Comparison of ENCODE assay signal across 14 cellular contexts in genomic region chr17:78403822-78404221, GRCh38. TPM values are rescaled to one million over a fixed set of nuclear protein-coding genes. Genes with fewer than 3 reads are reported as not detected.
A peak's percentile ranks its signal among the peaks of the same experiment; 100 is the strongest.
DNase-seq lines count a peak whose midpoint lies in the region; ATAC-seq, FAIRE-seq and TF ChIP-seq lines count a peak whose summit lies in the region.
"Had no signal": no experiment of that assay in that cellular context is flagged by ENCODE, and none has a peak within 500 bp of the region (broad histone marks: within the 10 kb centered on the region; RNA-seq: fewer than 3 reads in every experiment).

No MANE protein-coding gene starts in this region.

- peaks cover 20% of the 10 kb centered on the region for H3K36me3 ChIP-seq in GM23338 (ENCODE audit: insufficient read depth)
- H3K36me3 ChIP-seq in H1 (ENCODE audit: control insufficient read depth in 2 of 4, insufficient read depth in 4 of 4, low read length in 3 of 4): peaks cover 34 to 55% (median 53%) of the 10 kb centered on the region in 4 experiments
- peaks cover 68 to 79% of the 10 kb centered on the region in 2 experiments for H3K36me3 ChIP-seq in trophoblast cell (ENCODE audit: control insufficient read depth in 1 of 2, insufficient read depth in 2 of 2, low read length in 2 of 2)
- H3K36me3 ChIP-seq in neural progenitor cell: no peaks in the 10 kb centered on the region

- no peak overlapping the region for H3K4me3 Mint-ChIP-seq in activated naive CD4-positive, alpha-beta T cell treated with anti-CD3 and anti-CD28 coated beads for 36 hours
- H3K4me3 Mint-ChIP-seq in GM23338 (no peak overlapping the region), neural progenitor cell (no peak overlapping the region)
- H3K4me3 Mint-ChIP-seq: CD4-positive, CD25-positive, alpha-beta regulatory T cell; H9 had no signal

- H4K12ac ChIP-seq in trophoblast cell (ENCODE audit: low read depth, low read length): no peak overlapping the region

- no peaks in the 10 kb centered on the region for H3K23me2 ChIP-seq in H1 (ENCODE audit: low read depth, low read length)

- no peak overlapping the region for H4K5ac ChIP-seq in H1 (ENCODE audit: insufficient read length, low read depth, low read length)

- CTCF ChIA-PET in activated naive CD4-positive, alpha-beta T cell treated with anti-CD3 and anti-CD28 coated beads for 36 hours (lab: Charles Lee): interaction anchor here (0.9 to 2.0 kb wide), 2 partner anchors 9 to 43 kb away, joined by 3 to 4 read pairs; no protein-coding TSS in a partner anchor
- CTCF ChIA-PET in H1 (lab: Charles Lee; ENCODE audit: partially characterized antibody): interaction anchor here (0.8 to 6.5 kb wide), 5 partner anchors 13 to 153 kb away, joined by 3 to 45 read pairs (median 7); partner anchors contain the start of gene PGS1

- H3K4me3 ChIP-seq in GM23338: no peak overlapping the region
- no peak overlapping the region for H3K4me3 ChIP-seq in H1 (ENCODE audit: extremely low read depth in 1 of 4, insufficient read depth in 2 of 4, low read depth in 3 of 4, low read length in 4 of 4)
- no peak overlapping the region for H3K4me3 ChIP-seq in trophoblast cell (ENCODE audit: low read depth, low read length)
- no peak overlapping the region for H3K4me3 ChIP-seq in neural progenitor cell
- H3K4me3 ChIP-seq: BLaER1 had no signal

- peak overlapping the region; percentile 69 for H3K27ac Mint-ChIP-seq in activated naive CD4-positive, alpha-beta T cell treated with anti-CD3 and anti-CD28 coated beads for 36 hours
- H3K27ac Mint-ChIP-seq in GM23338: 0 out of 2 replicates have a peak overlapping the region, but pooled peaks have one; percentile 25
- no peak overlapping the region for H3K27ac Mint-ChIP-seq in neural progenitor cell

- H3K9me3 ChIP-seq in H1 (ENCODE audit: insufficient read depth in 2 of 2, low read depth in 1 of 2, low read length in 1 of 2): no peaks in the 10 kb centered on the region
- H3K9me3 ChIP-seq in trophoblast cell (ENCODE audit: insufficient read depth, low read depth, low read length): peaks cover 3% of the 10 kb centered on the region
- H3K9me3 ChIP-seq in neural progenitor cell (ENCODE audit: low read depth): no peaks in the 10 kb centered on the region
- H3K9me3 ChIP-seq: BLaER1 had no signal

- H3K18ac ChIP-seq in H1 (ENCODE audit: extremely low read depth, low read length) (no peak overlapping the region), trophoblast cell (ENCODE audit: low read length) (peak overlapping the region; percentile 10)

- no peak overlapping the region for H2AK5ac ChIP-seq in H1 (ENCODE audit: low read depth, low read length)
- H2AK5ac ChIP-seq in trophoblast cell (ENCODE audit: low read length): no peak overlapping the region

- H3K79me1 ChIP-seq in H1 (ENCODE audit: low read depth, low read length) (peaks cover 11% of the 10 kb centered on the region), trophoblast cell (ENCODE audit: low read length) (peaks cover 24% of the 10 kb centered on the region)

- H2BK5ac ChIP-seq in H1 (ENCODE audit: low read depth, low read length) (no peak overlapping the region), trophoblast cell (ENCODE audit: low read depth, low read length, poor library complexity) (no peak overlapping the region)

- peaks cover 52% of the 10 kb centered on the region for H3K36me3 Mint-ChIP-seq in activated naive CD4-positive, alpha-beta T cell treated with anti-CD3 and anti-CD28 coated beads for 36 hours (ENCODE audit: low read depth)
- H3K36me3 Mint-ChIP-seq in GM23338 (ENCODE audit: low read depth) (peaks cover 71% of the 10 kb centered on the region), neural progenitor cell (peaks cover 28% of the 10 kb centered on the region)

- H3K9me2 ChIP-seq in GM23338 (ENCODE audit: insufficient read depth): no peaks in the 10 kb centered on the region

- no peak overlapping the region for H3K4ac ChIP-seq in H1 (replicated peaks; ENCODE audit: insufficient read length, low read depth, low read length)
- peak overlapping the region; percentile 41 for H3K4ac ChIP-seq in trophoblast cell (ENCODE audit: low read depth, low read length)

- no peak for TF ChIP-seq EP300 in H1 (IDR thresholded peaks at IDR 0.05; ENCODE audit: borderline replicate concordance in 1 of 2, low read depth in 2 of 2, low read length in 2 of 2)

- H3K4me1 Mint-ChIP-seq in activated naive CD4-positive, alpha-beta T cell treated with anti-CD3 and anti-CD28 coated beads for 36 hours (ENCODE audit: low read depth): peaks cover 35% of the 10 kb centered on the region
- H3K4me1 Mint-ChIP-seq in GM23338 (peaks cover 19% of the 10 kb centered on the region), neural progenitor cell (peaks cover 1% of the 10 kb centered on the region)

- H3K27me3 ChIP-seq in GM23338 (ENCODE audit: insufficient read depth): no peaks in the 10 kb centered on the region
- no peaks in the 10 kb centered on the region for H3K27me3 ChIP-seq in H1 (replicated peaks in 1 of 4; ENCODE audit: control insufficient read depth in 3 of 4, extremely low read depth in 1 of 4, insufficient read depth in 3 of 4, low read length in 3 of 4)
- H3K27me3 ChIP-seq in trophoblast cell (ENCODE audit: insufficient read depth, low read length): no peaks in the 10 kb centered on the region
- H3K27me3 ChIP-seq in neural progenitor cell: no peaks in the 10 kb centered on the region
- H3K27me3 ChIP-seq: BLaER1 had no signal

- H3K4me1 ChIP-seq in GM23338 (ENCODE audit: insufficient read depth) (0 out of 2 replicates have a peak, but pooled peaks cover 3% of the 10 kb centered on the region), H1 (replicated peaks in 1 of 4; ENCODE audit: control insufficient read depth in 3 of 4, insufficient read depth in 4 of 4, low read length in 3 of 4) (peaks cover 0 to 14% (median 8%) of the 10 kb centered on the region in 4 experiments; a peak in 5 of 7 replicates), trophoblast cell (ENCODE audit: control insufficient read depth in 1 of 2, insufficient read depth in 2 of 2, low read length in 2 of 2) (peaks cover 27 to 34% of the 10 kb centered on the region in 2 experiments), neural progenitor cell (no peaks in the 10 kb centered on the region)

- H2BK120ac ChIP-seq in H1 (replicated peaks; ENCODE audit: low read depth, low read length) (no peak overlapping the region), trophoblast cell (ENCODE audit: insufficient read depth, low read length, poor library complexity) (no peak overlapping the region)

- H3K9me3 Mint-ChIP-seq in activated naive CD4-positive, alpha-beta T cell treated with anti-CD3 and anti-CD28 coated beads for 36 hours: no peaks in the 10 kb centered on the region
- H3K9me3 Mint-ChIP-seq in GM23338: no peaks in the 10 kb centered on the region
- no peaks in the 10 kb centered on the region for H3K9me3 Mint-ChIP-seq in neural progenitor cell
- H3K9me3 Mint-ChIP-seq: CD4-positive, CD25-positive, alpha-beta regulatory T cell; H9 had no signal

- H3K27ac ChIP-seq in GM23338 (ENCODE audit: low read depth) (no peak overlapping the region), H1 (ENCODE audit: low read depth, low read length) (no peak overlapping the region), trophoblast cell (ENCODE audit: low read depth, low read length) (no peak overlapping the region), neural progenitor cell (no peak overlapping the region), substantia nigra (ENCODE audit: low read depth, low read length, poor library complexity, severe bottlenecking) (no peak overlapping the region)
- H3K27ac ChIP-seq: BLaER1 had no signal

- ATAC-seq in GM23338: no peak
- ATAC-seq: HepG2 had no signal

- TF ChIP-seq POLR2A in H1 (IDR thresholded peaks at IDR 0.05; ENCODE audit: control extremely low read depth in 1 of 2, low read depth in 2 of 2, low read length in 2 of 2): no peak

- no peak overlapping the region for H3K56ac ChIP-seq in H1 (replicated peaks; ENCODE audit: insufficient read length, low read depth, low read length)

- no peak overlapping the region for H2BK20ac ChIP-seq in H1 (ENCODE audit: low read length)

- no peak overlapping the region for H3K9ac ChIP-seq in H1 (replicated peaks in 1 of 4; ENCODE audit: extremely low read depth in 1 of 4, low read depth in 3 of 4, low read length in 3 of 4)
- H3K9ac ChIP-seq in trophoblast cell (ENCODE audit: low read length): no peak overlapping the region
- no peak overlapping the region for H3K9ac ChIP-seq in neural progenitor cell
- H3K9ac ChIP-seq: BLaER1 had no signal

- H3K4me2 ChIP-seq in GM23338 (no peak overlapping the region), H1 (ENCODE audit: insufficient read depth in 1 of 2, low read depth in 2 of 2, low read length in 2 of 2) (no peak overlapping the region), trophoblast cell (ENCODE audit: low read length) (no peak overlapping the region), neural progenitor cell (no peak overlapping the region)
- H3K4me2 ChIP-seq: BLaER1 had no signal

- no peak overlapping the region for H2BK15ac ChIP-seq in H1 (ENCODE audit: low read length)

- H2AFZ ChIP-seq in GM23338 (no peak overlapping the region), H1 (ENCODE audit: low read length) (no peak overlapping the region), trophoblast cell (ENCODE audit: insufficient read depth, low read length, poor library complexity) (no peak overlapping the region), neural progenitor cell (replicated peaks) (no peak overlapping the region)

- H4K20me1 ChIP-seq in GM23338 (replicated peaks; ENCODE audit: insufficient read depth) (peaks cover 24% of the 10 kb centered on the region), H1 (replicated peaks in 1 of 2; ENCODE audit: control insufficient read depth in 1 of 2, insufficient read depth in 2 of 2, low read length in 2 of 2) (peaks cover 24 to 46% of the 10 kb centered on the region in 2 experiments), neural progenitor cell (ENCODE audit: low read depth) (peaks cover 19% of the 10 kb centered on the region)

- POLR2A ChIA-PET in H1 (lab: Charles Lee; ENCODE audit: partially characterized antibody): interaction anchor here (1.4 kb wide), 1 partner anchor 16 kb away, joined by 3 read pairs; no protein-coding TSS in a partner anchor

- 93% methylated on average over 13 of the region's 14 CpGs; no CpG with 5 or more reads in 1 of the 2 experiments for WGBS in H1 (ENCODE audit: extremely low coverage in 1 of 2, insufficient coverage in 1 of 2, insufficient read length in 1 of 2, insufficient replicate concordance in 2 of 2, low coverage in 1 of 2, low lambda C conversion rate in 2 of 2, missing lambda C conversion rate in 1 of 2), 2 experiments
- WGBS in trophoblast cell (ENCODE audit: extremely low coverage, insufficient coverage, insufficient read length): no CpG with 5 or more reads among the region's 14 CpGs

- H2BK12ac ChIP-seq in H1 (ENCODE audit: low read depth, low read length): no peak overlapping the region
- no peak overlapping the region for H2BK12ac ChIP-seq in trophoblast cell (ENCODE audit: low read length)

- intact Hi-C loops in activated naive CD4-positive, alpha-beta T cell treated with anti-CD3 and anti-CD28 coated beads for 36 hours (cut with micrococcal nuclease): no loop called here

- H3K27me3 Mint-ChIP-seq in activated naive CD4-positive, alpha-beta T cell treated with anti-CD3 and anti-CD28 coated beads for 36 hours (ENCODE audit: low read depth): no peaks in the 10 kb centered on the region
- H3K27me3 Mint-ChIP-seq in GM23338 (ENCODE audit: insufficient read depth, low read depth, poor library complexity) (peaks cover 15% of the 10 kb centered on the region), neural progenitor cell (ENCODE audit: insufficient read depth, low read depth) (peaks cover 4% of the 10 kb centered on the region)
- H3K27me3 Mint-ChIP-seq: CD4-positive, CD25-positive, alpha-beta regulatory T cell had no signal

- FAIRE-seq in H1 (lab: Jason Lieb, UNC): no peak
- FAIRE-seq: HepG2 had no signal

- no peak overlapping the region for H3K23ac ChIP-seq in H1 (ENCODE audit: insufficient read length)
- H3K23ac ChIP-seq in trophoblast cell (ENCODE audit: low read length): no peak overlapping the region

- TF ChIP-seq CTCF in GM23338 (conservative IDR thresholded peaks at IDR 0.05; ENCODE audit: low read depth in 2 of 2) (no peak), H1 (IDR thresholded peaks at IDR 0.05; ENCODE audit: control extremely low read depth in 1 of 3, insufficient read depth in 1 of 3, low read depth in 1 of 3, low read length in 3 of 3) (no peak), neural progenitor cell (IDR thresholded peaks at IDR 0.05) (no peak)

- H4K8ac ChIP-seq in H1 (ENCODE audit: extremely low read depth, insufficient read depth, low read length): peak overlapping the region; percentile 75; the same call in 1 of the 2 replicates
- no peak overlapping the region for H4K8ac ChIP-seq in trophoblast cell (ENCODE audit: low read depth, low read length)

- H3F3A ChIP-seq in GM23338 (replicated peaks; ENCODE audit: low read depth) (0 out of 2 replicates have a peak, but pooled peaks cover 2% of the 10 kb centered on the region), neural progenitor cell (ENCODE audit: low read depth) (no peaks in the 10 kb centered on the region)

- DNase-seq in activated naive CD4-positive, alpha-beta T cell treated with anti-CD3 and anti-CD28 coated beads for 36 hours: no peak
- DNase-seq in activated naive CD4-positive, alpha-beta T cell treated with anti-CD3 and anti-CD28 coated beads, Interleukin-2, amount 50 U/mL, for 16 hours: no peak
- DNase-seq in GM23338 (ENCODE audit: low spot score): no peak
- no peak for DNase-seq in H1 (ENCODE audit: low read depth in 1 of 2, low spot score in 2 of 2)
- no peak for DNase-seq in trophoblast cell
- DNase-seq in H4 (ENCODE audit: low spot score): no peak
- no peak for DNase-seq in neural progenitor cell (ENCODE audit: low spot score)
- DNase-seq in substantia nigra (lab: John Stamatoyannopoulos, UW): no peak
- DNase-seq: 8988T; AML-193; CD4-positive, CD25-positive, alpha-beta regulatory T cell; H9 had no signal

- no peak for TF ChIP-seq RAD21 in H1 (IDR thresholded peaks at IDR 0.05 in 1 of 2, conservative IDR thresholded peaks at IDR 0.05 in 1 of 2; ENCODE audit: low read depth in 2 of 2, low read length in 2 of 2)

- no peak overlapping the region for H4K91ac ChIP-seq in H1 (replicated peaks; ENCODE audit: insufficient read length, low read length)
- no peak overlapping the region for H4K91ac ChIP-seq in trophoblast cell (ENCODE audit: low read depth, low read length)

- H3K14ac ChIP-seq in H1 (ENCODE audit: insufficient read length) (no peak overlapping the region), trophoblast cell (ENCODE audit: low read length) (no peak overlapping the region)

- H3K79me2 ChIP-seq in GM23338 (replicated peaks; ENCODE audit: insufficient read depth): peaks cover 55% of the 10 kb centered on the region
- peaks cover 0 to 62% of the 10 kb centered on the region in 2 experiments; a peak in 2 of 4 replicates for H3K79me2 ChIP-seq in H1 (ENCODE audit: control insufficient read depth in 1 of 2, insufficient read depth in 2 of 2, low read length in 2 of 2)
- H3K79me2 ChIP-seq in trophoblast cell (ENCODE audit: control insufficient read depth, insufficient read depth, low read length, poor library complexity): peaks cover 14% of the 10 kb centered on the region
- H3K79me2 ChIP-seq in neural progenitor cell (ENCODE audit: low read depth): peaks cover 32% of the 10 kb centered on the region

RNA-seq across cellular contexts. Expression of gene PGS1, which starts 25.4 kb away (rescaled TPM):
- 10 to 100 TPM; 69.0 to 73.1 TPM for total RNA-seq in activated naive CD4-positive, alpha-beta T cell treated with anti-CD3 and anti-CD28 coated beads for 36 hours
- 65.8 and 67.1 TPM in 2 replicates for total RNA-seq in GM23338 (2014; rRNA removed; shearing (Covaris generic))
- 42.5 and 43.9 TPM in 2 replicates for polyA plus RNA-seq in GM23338 (2016; fragmentation: Nextera tagmentation; extraction: Ambion mirVana)
- total RNA-seq in H1 (2021; fragmentation: NEBNext Ultra II Directional; extraction: Animal tissue kit (Norgen Biotek cat#: 25700)): 56.7 and 60.0 TPM in 2 replicates
- 46.7 and 69.3 TPM in 2 replicates for polyA plus RNA-seq in H1 (2011; rRNA removed)
- 69.5 TPM for polyA plus RNA-seq in H1 (2011; cell fraction: cytosol; rRNA removed)
- 180 TPM for polyA plus RNA-seq in H1 (2011; cell fraction: nucleus; rRNA removed)
- 38.8 to 53.2 TPM (median 48.6 TPM) in 4 replicates for polyA plus RNA-seq in H1 (2012, experiment 1 of 2)
- 42.4 TPM for polyA plus RNA-seq in H1 (2012, experiment 2 of 2)
- 34.5 TPM for polyA plus RNA-seq in H1 (2013, experiment 1 of 2)
- polyA plus RNA-seq in H1 (2013, experiment 2 of 2): 33.4 TPM
- 49.7 and 65.7 TPM in 2 replicates for polyA minus RNA-seq in H1 (2011; rRNA and poly(A)+ RNA removed)
- 37.5 TPM for polyA minus RNA-seq in H1 (2011; cell fraction: cytosol; rRNA and poly(A)+ RNA removed)
- polyA minus RNA-seq in H1 (2011; cell fraction: nucleus; rRNA and poly(A)+ RNA removed): 62.2 TPM
- polyA plus RNA-seq in trophoblast cell (2013): 23.9 and 26.5 TPM in 2 replicates
- 20.4 and 27.5 TPM in 2 replicates for total RNA-seq in H4 (2014; rRNA removed; shearing (Covaris generic))
- total RNA-seq in neural progenitor cell (ENCODE audit: low replicate concordance): 45.2 and 65.7 TPM in 2 replicates

RNA-seq across cellular contexts. Expression of gene SOCS3, which starts 43.9 kb away (rescaled TPM):
- 100 to 1,000 TPM; 281 to 290 TPM for total RNA-seq in activated naive CD4-positive, alpha-beta T cell treated with anti-CD3 and anti-CD28 coated beads for 36 hours
- total RNA-seq in GM23338 (2014; rRNA removed; shearing (Covaris generic)): 25.1 and 32.9 TPM in 2 replicates
- polyA plus RNA-seq in GM23338 (2016; fragmentation: Nextera tagmentation; extraction: Ambion mirVana) (13.2 TPM in 2 replicates), H1 (2011; rRNA removed) (10.1 and 15.2 TPM in 2 replicates)
- 47.9 and 49.4 TPM in 2 replicates for total RNA-seq in H1 (2021; fragmentation: NEBNext Ultra II Directional; extraction: Animal tissue kit (Norgen Biotek cat#: 25700))
- 13.5 TPM for polyA plus RNA-seq in H1 (2011; cell fraction: cytosol; rRNA removed)
- polyA plus RNA-seq in H1 (2011; cell fraction: nucleus; rRNA removed): 33.4 TPM
- polyA plus RNA-seq in H1 (2012, experiment 1 of 2): 13.7 to 17.9 TPM (median 15.6 TPM) in 4 replicates
- 21.7 TPM for polyA plus RNA-seq in H1 (2012, experiment 2 of 2)
- 28.0 TPM for polyA plus RNA-seq in H1 (2013, experiment 1 of 2)
- 27.0 TPM for polyA plus RNA-seq in H1 (2013, experiment 2 of 2)
- polyA minus RNA-seq in H1 (2011; rRNA and poly(A)+ RNA removed): 7.3 and 11.0 TPM in 2 replicates
- polyA minus RNA-seq in H1 (2011; cell fraction: cytosol; rRNA and poly(A)+ RNA removed): 17.7 TPM
- 14.3 TPM for polyA minus RNA-seq in H1 (2011; cell fraction: nucleus; rRNA and poly(A)+ RNA removed)
- 33.2 and 33.8 TPM in 2 replicates for polyA plus RNA-seq in trophoblast cell (2013)
- 29.2 and 43.0 TPM in 2 replicates for total RNA-seq in H4 (2014; rRNA removed; shearing (Covaris generic))
- 7.5 and 16.7 TPM in 2 replicates for total RNA-seq in neural progenitor cell (ENCODE audit: low replicate concordance)
